14 cellular contexts compared by ENCODE assay signal in genomic region chr3:4570840-4571621, GRCh38.
DNase-seq lines count a peak whose midpoint lies in the region; ATAC-seq and TF ChIP-seq lines count a peak whose summit lies in the region.
"Had no signal": no experiment of that assay in that cellular context is flagged by ENCODE, and none has a peak within 500 bp of the region (broad histone marks: within the 10 kb centered on the region; RNA-seq: fewer than 3 reads in every experiment).

No MANE protein-coding gene starts in this region.

- H3K9me3 Mint-ChIP-seq in activated CD4-positive, alpha-beta T cell treated with anti-CD3 and anti-CD28 coated beads for 36 hours (ENCODE audit: low read depth) = no peaks in the 10 kb centered on the region
- H3K9me3 Mint-ChIP-seq in activated CD8-positive, alpha-beta T cell treated with anti-CD3 and anti-CD28 coated beads, Interleukin-2, amount 10 ng/mL, durations not matched to agents 7 days and 5 days (ENCODE audit: insufficient read depth) = no peaks in the 10 kb centered on the region
- peaks cover 3% of the 10 kb centered on the region for H3K9me3 Mint-ChIP-seq in nephron progenitor cell
- H3K9me3 Mint-ChIP-seq: CD8-positive, alpha-beta memory T cell; naive thymus-derived CD8-positive, alpha-beta T cell had no signal

- intact Hi-C loops in activated CD4-positive, alpha-beta T cell treated with anti-CD3 and anti-CD28 coated beads for 36 hours (cut with DNase I, micrococcal nuclease) = no loop called here

- H3K4me1 Mint-ChIP-seq in activated CD4-positive, alpha-beta T cell treated with anti-CD3 and anti-CD28 coated beads for 36 hours = peaks cover 10% of the 10 kb centered on the region
- peaks cover 5% of the 10 kb centered on the region for H3K4me1 Mint-ChIP-seq in activated CD8-positive, alpha-beta T cell treated with anti-CD3 and anti-CD28 coated beads, Interleukin-2, amount 10 ng/mL, durations not matched to agents 7 days and 5 days (ENCODE audit: low read depth)
- H3K4me1 Mint-ChIP-seq in nephron progenitor cell = peaks cover 90% of the 10 kb centered on the region

- H3K27me3 Mint-ChIP-seq in activated CD4-positive, alpha-beta T cell treated with anti-CD3 and anti-CD28 coated beads for 36 hours = no peaks in the 10 kb centered on the region
- no peaks in the 10 kb centered on the region for H3K27me3 Mint-ChIP-seq in activated CD8-positive, alpha-beta T cell treated with anti-CD3 and anti-CD28 coated beads, Interleukin-2, amount 10 ng/mL, durations not matched to agents 7 days and 5 days (ENCODE audit: low read depth)
- no peaks in the 10 kb centered on the region for H3K27me3 Mint-ChIP-seq in nephron progenitor cell (ENCODE audit: low read depth, poor library complexity)
- H3K27me3 Mint-ChIP-seq: CD8-positive, alpha-beta memory T cell; naive thymus-derived CD8-positive, alpha-beta T cell had no signal

- no peak for TF ChIP-seq CTCF in nephron progenitor cell (IDR thresholded peaks at IDR 0.05)

- peak; percentile 15 for DNase-seq in activated CD4-positive, alpha-beta T cell treated with anti-CD3 and anti-CD28 coated beads for 36 hours
- no peak for DNase-seq in activated CD4-positive, alpha-beta T cell treated with anti-CD3 and anti-CD28 coated beads for 4 hours
- DNase-seq in activated CD8-positive, alpha-beta T cell treated with anti-CD3 and anti-CD28 coated beads, Interleukin-2, amount 10 ng/mL, durations not matched to agents 7 days and 5 days = no peak
- DNase-seq in nephron progenitor cell = no peak
- no peak for DNase-seq in NCI-H1417 (lab: John Stamatoyannopoulos, UW)
- DNase-seq in NCI-H2107 treated with DMSO at 0.1 percent for 48 hours (lab: John Stamatoyannopoulos, UW; ENCODE audit: unreplicated experiment) = no peak
- DNase-seq: activated CD8-positive, alpha-beta memory T cell treated with anti-CD3 and anti-CD28 coated beads, Interleukin-2, amount 50 U/mL, for 48 hours; CD8-positive, alpha-beta memory T cell; esophagus squamous epithelium; MG63; right cardiac atrium had no signal

- CTCF ChIA-PET in activated CD4-positive, alpha-beta T cell treated with anti-CD3 and anti-CD28 coated beads for 36 hours (lab: Charles Lee) = interaction anchor here (0.8 to 1.5 kb wide), 2 partner anchors 76 to 220 kb away, joined by 3 to 4 read pairs; no protein-coding TSS in a partner anchor
- CTCF ChIA-PET in activated CD8-positive, alpha-beta T cell treated with anti-CD3 and anti-CD28 coated beads, Interleukin-2, amount 10 ng/mL, durations not matched to agents 7 days and 5 days (lab: Charles Lee) = interaction anchor here (1.0 to 3.7 kb wide), 4 partner anchors 52 to 220 kb away, joined by 3 to 14 read pairs (median 5); no protein-coding TSS in a partner anchor

- H3K4me3 Mint-ChIP-seq in activated CD4-positive, alpha-beta T cell treated with anti-CD3 and anti-CD28 coated beads for 36 hours = no peak overlapping the region
- no peak overlapping the region for H3K4me3 Mint-ChIP-seq in activated CD8-positive, alpha-beta T cell treated with anti-CD3 and anti-CD28 coated beads, Interleukin-2, amount 10 ng/mL, durations not matched to agents 7 days and 5 days
- H3K4me3 Mint-ChIP-seq in nephron progenitor cell = peak overlapping the region; percentile 44
- H3K4me3 Mint-ChIP-seq: CD8-positive, alpha-beta memory T cell; naive thymus-derived CD8-positive, alpha-beta T cell had no signal

- POLR2A ChIA-PET in activated CD4-positive, alpha-beta T cell treated with anti-CD3 and anti-CD28 coated beads for 36 hours (lab: Charles Lee) = interaction anchor here (0.6 kb wide), 1 partner anchor 28 kb away, joined by 5 read pairs; no protein-coding TSS in a partner anchor
- POLR2A ChIA-PET in activated CD8-positive, alpha-beta T cell treated with anti-CD3 and anti-CD28 coated beads, Interleukin-2, amount 10 ng/mL, durations not matched to agents 7 days and 5 days (lab: Charles Lee) = no interaction called here

- no peaks in the 10 kb centered on the region for H3K36me3 Mint-ChIP-seq in activated CD4-positive, alpha-beta T cell treated with anti-CD3 and anti-CD28 coated beads for 36 hours (ENCODE audit: low read depth)
- H3K36me3 Mint-ChIP-seq in activated CD8-positive, alpha-beta T cell treated with anti-CD3 and anti-CD28 coated beads, Interleukin-2, amount 10 ng/mL, durations not matched to agents 7 days and 5 days (ENCODE audit: low read depth) = no peaks in the 10 kb centered on the region
- peaks cover 64% of the 10 kb centered on the region for H3K36me3 Mint-ChIP-seq in nephron progenitor cell (ENCODE audit: low read depth)
- H3K36me3 Mint-ChIP-seq: naive thymus-derived CD8-positive, alpha-beta T cell had no signal

- peak; percentile 71 for ATAC-seq in activated CD4-positive, alpha-beta T cell treated with anti-CD3 and anti-CD28 coated beads for 36 hours
- ATAC-seq in HG03571 (IDR thresholded peaks at IDR 0.05; ENCODE audit: unreplicated experiment) = peak; percentile 59
- ATAC-seq in activated CD8-positive, alpha-beta T cell treated with anti-CD3 and anti-CD28 coated beads, Interleukin-2, amount 10 ng/mL, durations not matched to agents 7 days and 5 days = peak; percentile 64
- ATAC-seq in SK-N-SH treated with all-trans-retinoic acid at 6 μM for 48 hours = no peak

- H3K27ac Mint-ChIP-seq in activated CD4-positive, alpha-beta T cell treated with anti-CD3 and anti-CD28 coated beads for 36 hours = no peak overlapping the region
- H3K27ac Mint-ChIP-seq in activated CD8-positive, alpha-beta T cell treated with anti-CD3 and anti-CD28 coated beads, Interleukin-2, amount 10 ng/mL, durations not matched to agents 7 days and 5 days = no peak overlapping the region
- H3K27ac Mint-ChIP-seq in nephron progenitor cell = peak overlapping the region; percentile 83

TF ChIP-seq in SK-N-SH treated with all-trans-retinoic acid at 6 μM for 48 hours, 23 proteins besides CTCF, POLR2A, EP300 and RAD21:
- no peak for TF ChIP-seq ESRRG (CRISPR knock-in tag; IDR thresholded peaks at IDR 0.05)
- no peak for TF ChIP-seq ZFP30 (CRISPR knock-in tag; IDR thresholded peaks at IDR 0.05)
- TF ChIP-seq CSRNP3 (CRISPR knock-in tag; IDR thresholded peaks at IDR 0.05) = no peak
